Comparison of ENCODE assay signal across 26 cellular contexts in genomic region chr1:30692201-30692947, GRCh38. TPM values are rescaled to one million over a fixed set of nuclear protein-coding genes. Genes with fewer than 3 reads are reported as not detected.
A peak's percentile ranks its signal among the peaks of the same experiment; 100 is the strongest.
DNase-seq lines count a peak whose midpoint lies in the region; ATAC-seq, FAIRE-seq and TF ChIP-seq lines count a peak whose summit lies in the region.
"Had no signal": no experiment of that assay in that cellular context is flagged by ENCODE, and none has a peak within 500 bp of the region (broad histone marks: within the 10 kb centered on the region; RNA-seq: fewer than 3 reads in every experiment).

No MANE protein-coding gene starts in this region.

- H2AFZ ChIP-seq in Karpas-422 (ENCODE audit: low read length): no peak overlapping the region; the same call in 1 of the 2 replicates
- no peak overlapping the region for H2AFZ ChIP-seq in K562 (ENCODE audit: low read depth, low read length)
- H2AFZ ChIP-seq: GM23248 had no signal

- no peak overlapping the region for H3K9ac ChIP-seq in Karpas-422 (ENCODE audit: low read length)
- 0 out of 4 replicates have a peak overlapping the region, but pooled peaks of 1 of the 2 experiments have one; percentile 23 for H3K9ac ChIP-seq in K562 (ENCODE audit: insufficient read depth in 1 of 2, low read depth in 2 of 2, low read length in 2 of 2)
- H3K9ac ChIP-seq: GM23248 had no signal

- H3K36me3 ChIP-seq in Karpas-422 (ENCODE audit: insufficient read depth, low read length) (no peaks in the 10 kb centered on the region), K562 (ENCODE audit: control insufficient read depth, insufficient read depth, low read length) (no peaks in the 10 kb centered on the region), sigmoid colon (no peaks in the 10 kb centered on the region)

- intact Hi-C loops in K562 (cut with micrococcal nuclease): no loop called here
- intact Hi-C loops in sigmoid colon (cut with DNase I): no loop called here

- H3K9me1 ChIP-seq in K562 (ENCODE audit: control insufficient read depth, insufficient read depth, low read length): no peaks in the 10 kb centered on the region

- no peaks in the 10 kb centered on the region for H3K36me3 Mint-ChIP-seq in activated T-cell treated with anti-CD3 and anti-CD28 coated beads, Interleukin-2, amount 50 U/mL, for 24 hours (ENCODE audit: low read depth)
- H3K36me3 Mint-ChIP-seq: CD8-positive, alpha-beta memory T cell had no signal

- POLR2A ChIA-PET in K562 (lab: Yijun Ruan, JAX): interaction anchor here (0.6 to 0.9 kb wide), 3 partner anchors 16 to 405 kb away, joined by 3 read pairs; no protein-coding TSS in a partner anchor

- H3K4me1 ChIP-seq in Karpas-422 (ENCODE audit: low read length) (peaks cover 99% of the 10 kb centered on the region), K562 (replicated peaks in 1 of 2; ENCODE audit: control insufficient read depth in 2 of 2, insufficient read depth in 2 of 2, low read length in 2 of 2) (no peaks in the 10 kb centered on the region), sigmoid colon (peaks cover 0 to 42% (median 33%) of the 10 kb centered on the region in 4 donors)

- H3K9me2 ChIP-seq in Karpas-422 (replicated peaks; ENCODE audit: insufficient read depth, low read length): no peaks in the 10 kb centered on the region

- TF ChIP-seq POLR2A in K562 (conservative IDR thresholded peaks at IDR 0.05): no peak
- TF ChIP-seq POLR2A in sigmoid colon (IDR thresholded peaks at IDR 0.05): no peak

- H3K9me3 Mint-ChIP-seq in activated T-cell treated with anti-CD3 and anti-CD28 coated beads, Interleukin-2, amount 50 U/mL, for 24 hours: no peaks in the 10 kb centered on the region

- ATAC-seq in K562: no peak
- ATAC-seq: HCT116 had no signal

- H3K4me2 ChIP-seq in Karpas-422 (ENCODE audit: low read depth, low read length, poor library complexity, severe bottlenecking) (peak overlapping the region; percentile 30), K562 (ENCODE audit: insufficient read depth, low read length) (no peak overlapping the region)

- TF ChIP-seq CTCF in K562 (IDR thresholded peaks at IDR 0.05 in 2 of 3, conservative IDR thresholded peaks at IDR 0.05 in 1 of 3; ENCODE audit: insufficient read depth in 2 of 3, low read depth in 1 of 3, low read length in 3 of 3) (no peak), sigmoid colon (IDR thresholded peaks at IDR 0.05) (no peak)

- in situ Hi-C loops in K562 (cut with MboI): no loop called here

- H3K9me3 ChIP-seq in Karpas-422 (ENCODE audit: low read length) (no peaks in the 10 kb centered on the region), K562 (replicated peaks; ENCODE audit: control insufficient read depth, insufficient read depth, low read depth, low read length) (no peaks in the 10 kb centered on the region), sigmoid colon (no peaks in the 10 kb centered on the region)

- CTCF ChIA-PET in K562 (lab: Yijun Ruan, JAX; ENCODE audit: low intra/inter-chr PET ratio): no interaction called here

- no peak overlapping the region for H3K27ac Mint-ChIP-seq in activated T-cell treated with anti-CD3 and anti-CD28 coated beads, Interleukin-2, amount 50 U/mL, for 24 hours

- TF ChIP-seq RAD21 in K562 (CRISPR knock-in tag; conservative IDR thresholded peaks at IDR 0.05 in 1 of 2, IDR thresholded peaks at IDR 0.05 in 1 of 2): no peak

- no TSS peak for BruUV-seq in K562 (replicated peaks; lab: Mats Ljungman, UMichigan)

- WGBS in K562 (ENCODE audit: insufficient coverage, low coverage, missing lambda C conversion rate): 2% methylated on average over 7 of the region's 7 CpGs
- WGBS in sigmoid colon, 2 donors: 69 to 71% methylated on average over 7 of the region's 7 CpGs

- DNase-seq in activated T-cell treated with anti-CD3 and anti-CD28 coated beads, Interleukin-2, amount 50 U/mL, for 24 hours: peak; percentile 19
- DNase-seq in activated T-cell treated with anti-CD3 and anti-CD28 coated beads, Interleukin-2, amount 50 U/mL, for 48 hours: no peak
- DNase-seq in Karpas-422 (no peak), K562 (ENCODE audit: extremely low read depth in 1 of 4, low spot score in 3 of 4) (no peak), sigmoid colon (peak; percentile 61), GF-D8 (lab: John Stamatoyannopoulos, UW) (no peak), UCSD-AML1 (lab: John Stamatoyannopoulos, UW; ENCODE audit: unreplicated experiment) (no peak), CD1c-positive myeloid dendritic cell (ENCODE audit: extremely low spot score) (no peak)
- DNase-seq: 8988T; C1 segment of cervical spinal cord; Calu3; CD8-positive, alpha-beta memory T cell; DMS153; GM23248; IMR-90; MV-4-11; NCI-H1105 treated with DMSO at 0.1 percent for 48 hours; NCI-H1694; NCI-H2081 treated with DMSO at 0.1 percent for 48 hours; NCI-H446; NCI-H526; Right ventricle myocardium superior had no signal

- H3K4me1 Mint-ChIP-seq in activated T-cell treated with anti-CD3 and anti-CD28 coated beads, Interleukin-2, amount 50 U/mL, for 24 hours (ENCODE audit: low read depth): peaks cover 2% of the 10 kb centered on the region
- H3K4me1 Mint-ChIP-seq: CD8-positive, alpha-beta memory T cell had no signal

- H3K79me2 ChIP-seq in Karpas-422 (ENCODE audit: low read length) (no peaks in the 10 kb centered on the region), K562 (ENCODE audit: control insufficient read depth, insufficient read depth, low read length) (no peaks in the 10 kb centered on the region)

- H3K27me3 Mint-ChIP-seq in activated T-cell treated with anti-CD3 and anti-CD28 coated beads, Interleukin-2, amount 50 U/mL, for 24 hours: peaks cover 2% of the 10 kb centered on the region

- no peak for FAIRE-seq in K562 (lab: Jason Lieb, UNC)
- FAIRE-seq: GM12892, RCC 7860 had no signal

- no peak overlapping the region for H3K4me3 Mint-ChIP-seq in activated T-cell treated with anti-CD3 and anti-CD28 coated beads, Interleukin-2, amount 50 U/mL, for 24 hours

- H3K27me3 ChIP-seq in Karpas-422 (ENCODE audit: low read length): no peaks in the 10 kb centered on the region
- H3K27me3 ChIP-seq in K562 (ENCODE audit: control insufficient read depth in 2 of 2, insufficient read depth in 2 of 2, low read length in 2 of 2): peaks cover 15 to 43% of the 10 kb centered on the region in 2 experiments; a peak in 3 of 5 replicates
- H3K27me3 ChIP-seq in sigmoid colon: no peaks in the 10 kb centered on the region

- TF ChIP-seq EP300 in K562 (IDR thresholded peaks at IDR 0.05; ENCODE audit: low read length): no peak
- no peak for TF ChIP-seq EP300 in sigmoid colon (IDR thresholded peaks at IDR 0.05)

- peak overlapping the region; percentile 98 for H3K27ac ChIP-seq in Karpas-422 (ENCODE audit: low read length)
- H3K27ac ChIP-seq in K562 (ENCODE audit: extremely low read depth, low read depth, low read length): no peak overlapping the region
- no peak overlapping the region for H3K27ac ChIP-seq in sigmoid colon
- H3K27ac ChIP-seq: GM23248 had no signal

- H3K4me3 ChIP-seq in Karpas-422 (ENCODE audit: low read length) (no peak overlapping the region), K562 (no peak overlapping the region), sigmoid colon (no peak overlapping the region)
- H3K4me3 ChIP-seq: GM23248 had no signal

- no peaks in the 10 kb centered on the region for H4K20me1 ChIP-seq in Karpas-422 (ENCODE audit: insufficient read depth, low read depth, low read length)
- 0 out of 2 replicates have a peak, but pooled peaks cover 10% of the 10 kb centered on the region for H4K20me1 ChIP-seq in K562 (replicated peaks; ENCODE audit: control insufficient read depth, insufficient read depth, low read length)

TF ChIP-seq in K562, 482 proteins besides CTCF, POLR2A, EP300 and RAD21 (continues in another document):
- TF ChIP-seq ZNF398 (CRISPR knock-in tag; IDR thresholded peaks at IDR 0.05) (no peak), TAL1 (IDR thresholded peaks at IDR 0.05) (no peak), SIN3B (IDR thresholded peaks at IDR 0.05; ENCODE audit: low read depth) (no peak)

RNA-seq across cellular contexts. Expression of gene MATN1, which starts 31.0 kb away (rescaled TPM):
- total RNA-seq in Karpas-422 (2014; rRNA removed; shearing (Covaris generic); ENCODE audit: low replicate concordance): 0.19 and 1.2 TPM in 2 replicates
- 2.0 and 5.9 TPM in 2 replicates for total RNA-seq in K562 (2011; cell fraction: chromatin; rRNA removed; ENCODE audit: low replicate concordance)
- total RNA-seq in K562 (2011; cell fraction: nucleolus; rRNA removed): 4.5 and 5.4 TPM in 2 replicates
- total RNA-seq in K562 (2011; cell fraction: nucleoplasm; rRNA removed): 2.7 and 4.0 TPM in 2 replicates
- total RNA-seq in K562 (2014; rRNA removed): 1.8 and 1.9 TPM in 2 replicates
- 0.45 and 0.51 TPM in 2 replicates for total RNA-seq in K562 (2014; rRNA removed; fragmentation: Illumina TruSeq; extraction: Trizol)
- total RNA-seq in K562 (2015; rRNA removed; fragmentation: Illumina TruSeq; extraction: Trizol): 0.79 and 1.2 TPM in 2 replicates
- total RNA-seq in K562 (2021): 1.8 and 2.3 TPM in 2 replicates
- 0.89 and 1.5 TPM in 2 replicates for polyA plus RNA-seq in K562 (2011; rRNA removed)
- polyA plus RNA-seq in K562 (2011; cell fraction: cytosol; rRNA removed): 0.78 and 2.4 TPM in 2 replicates
- 3.5 and 9.8 TPM in 2 replicates for polyA plus RNA-seq in K562 (2011; cell fraction: nucleus; rRNA removed)
- polyA plus RNA-seq in K562 (2012): 1.9 and 2.4 TPM in 2 replicates
- polyA plus RNA-seq in K562 (2014; fragmentation: Illumina TruSeq; extraction: Trizol): 1.1 and 1.6 TPM in 2 replicates
- polyA plus RNA-seq in K562 (2014; fragmentation: Nextera tagmentation; extraction: Ambion mirVana): under 1 TPM; 0.10 to 0.18 TPM
- 1.6 and 3.6 TPM in 2 replicates for polyA plus RNA-seq in K562 (2014; rRNA removed)
- 0.48 and 0.88 TPM in 2 replicates for polyA minus RNA-seq in K562 (2011; rRNA and poly(A)+ RNA removed)
- polyA minus RNA-seq in K562 (2011; cell fraction: cytosol; rRNA and poly(A)+ RNA removed): 1.4 and 1.6 TPM in 2 replicates
- 1.4 and 3.4 TPM in 2 replicates for polyA minus RNA-seq in K562 (2011; cell fraction: nucleus; rRNA and poly(A)+ RNA removed)
- total RNA-seq in sigmoid colon: under 1 TPM in 2 of 4 donors, not detected in 2; 0.36 to 0.54 TPM
- under 1 TPM in 1 of 3 donors, not detected in 2; 0.09 TPM for polyA plus RNA-seq in sigmoid colon
- total RNA-seq: Calu3, IMR-90, M059J, Right ventricle myocardium superior had no signal
- polyA plus RNA-seq: CD8-positive, alpha-beta memory T cell; GM23248 had no signal

Comparison
In these comparisons a context has a peak if more than half of its experiments do, and no peak if none do; other contexts are left out.
1. DNase-seq: peak in activated T-cell treated with anti-CD3 and anti-CD28 coated beads, Interleukin-2, amount 50 U/mL, for 24 hours (single experiment) and sigmoid colon (single experiment); none in activated T-cell treated with anti-CD3 and anti-CD28 coated beads, Interleukin-2, amount 50 U/mL, for 48 hours (0 of 2), Karpas-422 (single experiment), K562 (0 of 4), GF-D8 (single experiment), UCSD-AML1 (single experiment) and CD1c-positive myeloid dendritic cell (single experiment).